15 cellular contexts compared by ENCODE assay signal in genomic region chr11:67600324-67601029, GRCh38. TPM values are rescaled to one million over a fixed set of nuclear protein-coding genes. Genes with fewer than 3 reads are reported as not detected.
DNase-seq lines count a peak whose midpoint lies in the region; ATAC-seq and TF ChIP-seq lines count a peak whose summit lies in the region.
"Had no signal": no experiment of that assay in that cellular context is flagged by ENCODE, and none has a peak within 500 bp of the region (broad histone marks: within the 10 kb centered on the region; RNA-seq: fewer than 3 reads in every experiment).

No MANE protein-coding gene starts in this region.

- intact Hi-C loops in spleen (cut with DNase I; ENCODE audit: low total_unique reads) (no loop called here), Right ventricle myocardium inferior (cut with DNase I) (no loop called here)
- intact Hi-C loops in activated T-helper 2 cell treated with anti-CD3 and anti-CD28 coated beads, Interferon-gamma antibody, Interleukin-2, Interleukin-4, amounts not matched to agents 10 μg/mL and 5 μg/mL and 100 μg/mL, durations not matched to agents 14 hours and 24 hours and 36 hours (cut with micrococcal nuclease): no loop called here

- no peak for TF ChIP-seq POLR2A in spleen (IDR thresholded peaks at IDR 0.05)

- no peaks in the 10 kb centered on the region for H3K36me3 ChIP-seq in spleen

- DNase-seq in NK-92 treated with Interleukin-12 subunit alpha and Interleukin-12 subunit beta, amount 100 ng/mL, for 24 hours (lab: John Stamatoyannopoulos, UW): peak; percentile 45
- DNase-seq in NK-92 (lab: John Stamatoyannopoulos, UW; ENCODE audit: unreplicated experiment) (no peak), NOMO-1 (lab: John Stamatoyannopoulos, UW; ENCODE audit: unreplicated experiment in 2 of 2) (peak; percentile 86 to 92), spleen (peak; percentile 77), Right ventricle myocardium inferior (ENCODE audit: missing footprints) (no peak), NCI-H2029 (lab: John Stamatoyannopoulos, UW) (no peak)
- no peak for DNase-seq in activated T-helper 2 cell treated with anti-CD3 and anti-CD28 coated beads, Interferon-gamma antibody, Interleukin-2, Interleukin-4, amounts not matched to agents 10 μg/mL and 5 μg/mL and 100 μg/mL, durations not matched to agents 14 hours and 24 hours and 36 hours (ENCODE audit: low spot score)
- DNase-seq: activated T-cell treated with anti-CD3 and anti-CD28 coated beads, Interleukin-2, amount 50 U/mL, for 1 hour; stimulated activated naive CD8-positive, alpha-beta T cell treated with anti-CD3 and anti-CD28 coated beads, Interleukin-15, amount 100 ng/mL, for 72 hours; T-helper 2 cell had no signal

- H3K4me1 Mint-ChIP-seq in activated T-helper 2 cell treated with anti-CD3 and anti-CD28 coated beads, Interferon-gamma antibody, Interleukin-2, Interleukin-4, amounts not matched to agents 10 μg/mL and 5 μg/mL and 100 μg/mL, durations not matched to agents 14 hours and 24 hours and 36 hours (ENCODE audit: low read depth): peaks cover 8% of the 10 kb centered on the region

- TF ChIP-seq CTCF in spleen (IDR thresholded peaks at IDR 0.05 in 8 of 11, conservative IDR thresholded peaks at IDR 0.05 in 3 of 11): no peak

- H3K27ac ChIP-seq in spleen: peak overlapping the region in 3 of 8 donors; percentile 28 to 49 (median 40)
- H3K27ac ChIP-seq: 22Rv1 had no signal

- H3K4me3 ChIP-seq in spleen: no peak overlapping the region

- ATAC-seq in HG02798 (IDR thresholded peaks at IDR 0.05; ENCODE audit: poor library complexity, unreplicated experiment) (peak; percentile 71), Right ventricle myocardium inferior (no peak)
- ATAC-seq: stimulated activated naive CD8-positive, alpha-beta T cell treated with anti-CD3 and anti-CD28 coated beads, Interleukin-15, amount 100 ng/mL, for 72 hours had no signal

- no peaks in the 10 kb centered on the region for H3K36me3 Mint-ChIP-seq in activated T-helper 2 cell treated with anti-CD3 and anti-CD28 coated beads, Interferon-gamma antibody, Interleukin-2, Interleukin-4, amounts not matched to agents 10 μg/mL and 5 μg/mL and 100 μg/mL, durations not matched to agents 14 hours and 24 hours and 36 hours (ENCODE audit: low read depth)

- H3K4me1 ChIP-seq in spleen: peaks cover 3 to 30% (median 18%) of the 10 kb centered on the region in 6 donors

- WGBS in spleen, 5 donors: 15 to 26% (median 17%) methylated on average over 7 of the region's 7 CpGs

- H3K9me3 ChIP-seq in spleen: peaks cover 0 to 11% (median 2%) of the 10 kb centered on the region in 8 donors

- H3K9me3 Mint-ChIP-seq in activated T-helper 2 cell treated with anti-CD3 and anti-CD28 coated beads, Interferon-gamma antibody, Interleukin-2, Interleukin-4, amounts not matched to agents 10 μg/mL and 5 μg/mL and 100 μg/mL, durations not matched to agents 14 hours and 24 hours and 36 hours: peaks cover 3% of the 10 kb centered on the region
- H3K9me3 Mint-ChIP-seq: stimulated activated naive CD8-positive, alpha-beta T cell treated with anti-CD3 and anti-CD28 coated beads, Interleukin-15, amount 100 ng/mL, for 72 hours had no signal

- no peak overlapping the region for H3K4me3 Mint-ChIP-seq in activated T-helper 2 cell treated with anti-CD3 and anti-CD28 coated beads, Interferon-gamma antibody, Interleukin-2, Interleukin-4, amounts not matched to agents 10 μg/mL and 5 μg/mL and 100 μg/mL, durations not matched to agents 14 hours and 24 hours and 36 hours (ENCODE audit: low read depth)
- H3K4me3 Mint-ChIP-seq: nephron had no signal

- H3K27me3 Mint-ChIP-seq in activated T-helper 2 cell treated with anti-CD3 and anti-CD28 coated beads, Interferon-gamma antibody, Interleukin-2, Interleukin-4, amounts not matched to agents 10 μg/mL and 5 μg/mL and 100 μg/mL, durations not matched to agents 14 hours and 24 hours and 36 hours (ENCODE audit: low read depth): peaks cover 32% of the 10 kb centered on the region

- no peak overlapping the region for H3K27ac Mint-ChIP-seq in activated T-helper 2 cell treated with anti-CD3 and anti-CD28 coated beads, Interferon-gamma antibody, Interleukin-2, Interleukin-4, amounts not matched to agents 10 μg/mL and 5 μg/mL and 100 μg/mL, durations not matched to agents 14 hours and 24 hours and 36 hours
- H3K27ac Mint-ChIP-seq: nephron; stimulated activated naive CD8-positive, alpha-beta T cell treated with anti-CD3 and anti-CD28 coated beads, Interleukin-15, amount 100 ng/mL, for 72 hours had no signal

- H3K27me3 ChIP-seq in spleen (replicated peaks in 1 of 7): peaks cover 0 to 5% (median 0%) of the 10 kb centered on the region in 7 donors

RNA-seq across cellular contexts. Expression of gene NDUFV1, which starts 6.3 kb away (rescaled TPM):
- 100 to 1,000 TPM; 145 to 258 (median 185) TPM for total RNA-seq in spleen
- polyA plus RNA-seq in spleen: 100 to 1,000 TPM; 132 to 257 (median 213) TPM
- total RNA-seq in Right ventricle myocardium inferior: 724 TPM
- total RNA-seq in activated T-helper 2 cell treated with anti-CD3 and anti-CD28 coated beads, Interferon-gamma antibody, Interleukin-2, Interleukin-4, amounts not matched to agents 10 μg/mL and 5 μg/mL and 100 μg/mL, durations not matched to agents 14 hours and 24 hours and 36 hours: 237 and 242 TPM in 2 replicates

RNA-seq across cellular contexts. Expression of gene GSTP1, which starts 16.9 kb away (rescaled TPM):
- total RNA-seq in spleen (100 to 1,000 TPM; 211 to 338 (median 275) TPM), Right ventricle myocardium inferior (393 TPM)
- 100 to 1,000 TPM; 310 to 399 (median 343) TPM for polyA plus RNA-seq in spleen
- 339 and 344 TPM in 2 replicates for total RNA-seq in activated T-helper 2 cell treated with anti-CD3 and anti-CD28 coated beads, Interferon-gamma antibody, Interleukin-2, Interleukin-4, amounts not matched to agents 10 μg/mL and 5 μg/mL and 100 μg/mL, durations not matched to agents 14 hours and 24 hours and 36 hours

RNA-seq across cellular contexts. Expression of gene NUDT8, which starts 29.3 kb away (rescaled TPM):
- 1 to 10 TPM; 2.7 to 7.9 (median 5.8) TPM for total RNA-seq in spleen
- 1 to 10 TPM; 5.4 to 9.2 (median 6.5) TPM for polyA plus RNA-seq in spleen
- 104 TPM for total RNA-seq in Right ventricle myocardium inferior
- total RNA-seq in activated T-helper 2 cell treated with anti-CD3 and anti-CD28 coated beads, Interferon-gamma antibody, Interleukin-2, Interleukin-4, amounts not matched to agents 10 μg/mL and 5 μg/mL and 100 μg/mL, durations not matched to agents 14 hours and 24 hours and 36 hours: 22.2 and 27.9 TPM in 2 replicates

RNA-seq across cellular contexts. Expression of gene TBX10, which starts 39.1 kb away (rescaled TPM):
- total RNA-seq in spleen: not detected
- under 1 TPM in 1 of 3 donors, not detected in 2; 0.08 TPM for polyA plus RNA-seq in spleen
- total RNA-seq in Right ventricle myocardium inferior: 0.41 TPM
- not detected in 2 replicates for total RNA-seq in activated T-helper 2 cell treated with anti-CD3 and anti-CD28 coated beads, Interferon-gamma antibody, Interleukin-2, Interleukin-4, amounts not matched to agents 10 μg/mL and 5 μg/mL and 100 μg/mL, durations not matched to agents 14 hours and 24 hours and 36 hours
- total RNA-seq: epithelial cell of proximal tubule, NCI-H460 had no signal

RNA-seq across cellular contexts. Expression of gene ACY3, which starts 50.1 kb away (rescaled TPM):
- 1 to 10 TPM in 3 of 7 donors, under 1 TPM in 3, not detected in 1; 0.39 to 2.0 (median 0.98) TPM for total RNA-seq in spleen
- 1 to 10 TPM; 1.1 to 5.7 (median 1.2) TPM for polyA plus RNA-seq in spleen
- not detected for total RNA-seq in Right ventricle myocardium inferior
- total RNA-seq in activated T-helper 2 cell treated with anti-CD3 and anti-CD28 coated beads, Interferon-gamma antibody, Interleukin-2, Interleukin-4, amounts not matched to agents 10 μg/mL and 5 μg/mL and 100 μg/mL, durations not matched to agents 14 hours and 24 hours and 36 hours: 0.14 TPM in 2 replicates
- total RNA-seq: epithelial cell of proximal tubule, NCI-H460 had no signal

Comparison
In these comparisons a context has a peak if more than half of its experiments do, and no peak if none do; other contexts are left out.
1. DNase-seq: peak in NK-92 treated with Interleukin-12 subunit alpha and Interleukin-12 subunit beta, amount 100 ng/mL, for 24 hours (single experiment), NOMO-1 (2 of 2) and spleen (single experiment); none in NK-92 (single experiment), Right ventricle myocardium inferior (single experiment), NCI-H2029 (single experiment) and activated T-helper 2 cell treated with anti-CD3 and anti-CD28 coated beads, Interferon-gamma antibody, Interleukin-2, Interleukin-4, amounts not matched to agents 10 μg/mL and 5 μg/mL and 100 μg/mL, durations not matched to agents 14 hours and 24 hours and 36 hours (single experiment).